Comparison of ENCODE assay signal across 8 cellular contexts in genomic region chr6:73725192-73725591, GRCh38. TPM values are rescaled to one million over a fixed set of nuclear protein-coding genes. Genes with fewer than 3 reads are reported as not detected.
A peak's percentile ranks its signal among the peaks of the same experiment; 100 is the strongest.
DNase-seq lines count a peak whose midpoint lies in the region; ATAC-seq lines count a peak whose summit lies in the region.
"Not testable (repeated sequence)": the region's sequence is repeated elsewhere in the genome, so short reads cannot be mapped to it uniquely, and the experiment has no call there.

No MANE protein-coding gene starts in this region.

- not testable (repeated sequence) for H3K4me3 ChIP-seq in HAP-1

- H3K27me3 ChIP-seq in HAP-1 (ENCODE audit: low read depth) = not testable (repeated sequence)

- DNase-seq in CD1c-positive myeloid dendritic cell (ENCODE audit: extremely low spot score) (peak; percentile 80), HAP-1 (ENCODE audit: low spot score in 2 of 2) (peak; percentile 50 to 61), RPMI7951 (ENCODE audit: low read depth) (peak; percentile 74), foreskin melanocyte (peak; percentile 82), renal cortical epithelial cell (ENCODE audit: low read depth) (peak; percentile 73)
- DNase-seq in activated T-cell treated with anti-CD3 and anti-CD28 coated beads, Interleukin-2, amount 50 U/mL, for 72 hours = peak; percentile 17 to 23

- peak overlapping the region; percentile 26 to 51 for H3K4me3 Mint-ChIP-seq in activated T-cell treated with anti-CD3 and anti-CD28 coated beads, Interleukin-2, amount 50 U/mL, for 72 hours

- not testable (repeated sequence) for H3K27ac Mint-ChIP-seq in activated T-cell treated with anti-CD3 and anti-CD28 coated beads, Interleukin-2, amount 50 U/mL, for 72 hours

- not testable (repeated sequence) for H3K36me3 ChIP-seq in HAP-1 (replicated peaks)

- not testable (repeated sequence) for H3K9me3 Mint-ChIP-seq in activated T-cell treated with anti-CD3 and anti-CD28 coated beads, Interleukin-2, amount 50 U/mL, for 72 hours

- peaks cover 60% of the 10 kb centered on the region for H3K4me1 Mint-ChIP-seq in activated T-cell treated with anti-CD3 and anti-CD28 coated beads, Interleukin-2, amount 50 U/mL, for 72 hours (ENCODE audit: low read depth)

- not testable (repeated sequence) for H3K4me1 ChIP-seq in HAP-1

- ATAC-seq in GM18909 (IDR thresholded peaks at IDR 0.05; ENCODE audit: poor library complexity, unreplicated experiment) (peak; percentile 60), HG03342 (IDR thresholded peaks at IDR 0.05; ENCODE audit: unreplicated experiment) (peak; percentile 61)
- not testable (repeated sequence) for ATAC-seq in activated T-cell treated with anti-CD3 and anti-CD28 coated beads, Interleukin-2, amount 50 U/mL, for 72 hours (replicated peaks in 1 of 2)

- not testable (repeated sequence) for H3K9me3 ChIP-seq in HAP-1

- peaks cover 9 to 17% of the 10 kb centered on the region in 2 donors for H3K36me3 Mint-ChIP-seq in activated T-cell treated with anti-CD3 and anti-CD28 coated beads, Interleukin-2, amount 50 U/mL, for 72 hours (ENCODE audit: insufficient read depth in 2 of 2)

- H3K27me3 Mint-ChIP-seq in activated T-cell treated with anti-CD3 and anti-CD28 coated beads, Interleukin-2, amount 50 U/mL, for 72 hours (ENCODE audit: low read depth) = not testable (repeated sequence)

- in situ Hi-C loops in HAP-1 (cut with MboI; ENCODE audit: low sequenced_read_pairs) = loop anchor here (25.0 kb wide), 1 partner anchor 1487 kb away; the partner anchor contains the start of gene COL12A1

RNA-seq across cellular contexts. Expression of gene CD109, which starts 29.2 kb away (rescaled TPM):
- 67.4 and 75.9 TPM in 2 replicates for total RNA-seq in RPMI7951 (2014; rRNA removed; shearing (Covaris generic))
- 10 to 100 TPM; 14.9 to 21.6 TPM for total RNA-seq in activated T-cell treated with anti-CD3 and anti-CD28 coated beads, Interleukin-2, amount 50 U/mL, for 72 hours
- 25.2 and 29.8 TPM in 2 replicates for total RNA-seq in renal cortical epithelial cell

Comparison
In these comparisons a context has a peak if more than half of its experiments do, and no peak if none do; other contexts are left out.
1. DNase-seq: peak in every context shown above with its lines; median percentile 82 in foreskin melanocyte; 80 in CD1c-positive myeloid dendritic cell; 74 in RPMI7951; 73 in renal cortical epithelial cell; 56 in HAP-1; 20 in activated T-cell treated with anti-CD3 and anti-CD28 coated beads, Interleukin-2, amount 50 U/mL, for 72 hours.